In the genomic region with DNA sequence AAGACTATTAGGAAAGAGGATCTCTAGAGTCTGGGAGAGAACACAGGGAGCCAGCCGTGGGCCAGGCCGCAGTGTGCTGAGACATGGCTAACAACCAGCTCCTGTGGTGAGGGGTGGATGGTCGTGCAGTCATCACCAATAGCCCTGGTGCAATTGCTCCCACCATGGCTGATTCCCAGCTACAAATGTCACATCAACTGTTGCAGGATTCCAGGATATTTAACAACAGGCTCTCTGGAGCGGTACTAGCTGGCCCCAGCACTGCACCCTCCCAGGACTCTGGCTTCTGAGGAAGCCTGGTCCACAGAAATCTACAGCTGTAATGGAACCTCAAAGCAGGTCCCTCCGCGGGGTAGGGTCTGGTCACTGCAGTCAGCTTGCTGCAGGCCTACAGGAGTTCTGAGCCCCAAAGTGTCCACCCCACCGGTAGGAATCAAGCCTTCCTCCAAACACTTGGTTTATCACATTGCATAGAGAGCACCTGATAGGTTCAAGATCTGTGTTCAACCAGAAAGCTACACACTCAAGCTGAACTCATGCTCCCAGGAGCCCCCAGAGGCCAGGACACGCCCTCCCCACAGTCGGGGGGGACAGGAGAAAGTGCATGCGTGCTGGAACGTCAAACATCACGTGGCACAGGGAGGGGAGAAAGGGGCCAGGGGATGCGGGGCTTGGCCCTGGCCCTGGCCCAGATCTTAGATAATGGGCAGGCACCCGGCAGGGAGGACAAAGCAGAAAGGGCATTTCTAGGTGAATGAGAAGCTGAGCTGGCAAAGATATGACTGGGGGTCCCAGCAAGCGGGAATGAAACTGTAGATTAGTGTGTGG, we compare ENCODE assay signal across 16 cellular contexts.
"Had no signal": no experiment of that assay in that cellular context is flagged by ENCODE, and none has a peak within 500 bp of the region (broad histone marks: within the 10 kb centered on the region; RNA-seq: fewer than 3 reads in every experiment).

No MANE protein-coding gene starts in this region.

- H3K4me3 ChIP-seq: transverse colon had no signal

- H3K4me3 Mint-ChIP-seq: activated CD4-positive, alpha-beta T cell treated with anti-CD3 and anti-CD28 coated beads, Interleukin-2, amount 10 ng/mL, durations not matched to agents 7 days and 5 days; nephron progenitor cell had no signal

- H3K36me3 Mint-ChIP-seq: activated naive CD4-positive, alpha-beta T cell treated with anti-CD3 and anti-CD28 coated beads, Interleukin-2, amount 50 U/mL, for 72 hours had no signal

- H3K27me3 Mint-ChIP-seq: activated CD4-positive, alpha-beta T cell treated with anti-CD3 and anti-CD28 coated beads, Interleukin-2, amount 10 ng/mL, durations not matched to agents 7 days and 5 days had no signal

- ATAC-seq: activated naive CD4-positive, alpha-beta T cell treated with anti-CD3 and anti-CD28 coated beads, Interleukin-2, amount 50 U/mL, for 72 hours; foreskin keratinocyte had no signal

- H3K27ac ChIP-seq: foreskin keratinocyte, transverse colon had no signal

- H3K9me3 Mint-ChIP-seq: activated CD4-positive, alpha-beta T cell treated with anti-CD3 and anti-CD28 coated beads, Interleukin-2, amount 10 ng/mL, durations not matched to agents 7 days and 5 days; activated naive CD4-positive, alpha-beta T cell treated with anti-CD3 and anti-CD28 coated beads, Interleukin-2, amount 50 U/mL, for 72 hours had no signal

- H3K27me3 ChIP-seq: foreskin keratinocyte, transverse colon had no signal

- H3K36me3 ChIP-seq: transverse colon had no signal

- H3K9me3 ChIP-seq: transverse colon had no signal

- H3K4me1 ChIP-seq: foreskin keratinocyte, transverse colon had no signal

- H3K27ac Mint-ChIP-seq: activated CD4-positive, alpha-beta T cell treated with anti-CD3 and anti-CD28 coated beads, Interleukin-2, amount 10 ng/mL, durations not matched to agents 7 days and 5 days; activated naive CD4-positive, alpha-beta T cell treated with anti-CD3 and anti-CD28 coated beads, Interleukin-2, amount 50 U/mL, for 72 hours; nephron progenitor cell had no signal

- DNase-seq: activated CD4-positive, alpha-beta T cell treated with anti-CD3 and anti-CD28 coated beads, Interleukin-2, amount 10 ng/mL, durations not matched to agents 7 days and 5 days; amniotic stem cell; caudate nucleus; cortex of kidney; effector CD4-positive, alpha-beta T cell; foreskin keratinocyte; glutamatergic neuron; kidney glomerular epithelial cell; nephron progenitor cell; occipital lobe; stimulated activated CD4-positive, alpha-beta T cell treated with anti-CD3 and anti-CD28 coated beads, Interleukin-15, amount 100 ng/mL, for 24 hours; stimulated activated CD4-positive, alpha-beta T cell treated with anti-CD3 and anti-CD28 coated beads, Interleukin-4, amount 100 ng/mL, for 1 hour; stimulated activated naive CD4-positive, alpha-beta T cell; substantia nigra; transverse colon had no signal

- H3K4me1 Mint-ChIP-seq: activated CD4-positive, alpha-beta T cell treated with anti-CD3 and anti-CD28 coated beads, Interleukin-2, amount 10 ng/mL, durations not matched to agents 7 days and 5 days; nephron progenitor cell had no signal
